Comparison of ENCODE assay signal across 21 cellular contexts in the genomic region with DNA sequence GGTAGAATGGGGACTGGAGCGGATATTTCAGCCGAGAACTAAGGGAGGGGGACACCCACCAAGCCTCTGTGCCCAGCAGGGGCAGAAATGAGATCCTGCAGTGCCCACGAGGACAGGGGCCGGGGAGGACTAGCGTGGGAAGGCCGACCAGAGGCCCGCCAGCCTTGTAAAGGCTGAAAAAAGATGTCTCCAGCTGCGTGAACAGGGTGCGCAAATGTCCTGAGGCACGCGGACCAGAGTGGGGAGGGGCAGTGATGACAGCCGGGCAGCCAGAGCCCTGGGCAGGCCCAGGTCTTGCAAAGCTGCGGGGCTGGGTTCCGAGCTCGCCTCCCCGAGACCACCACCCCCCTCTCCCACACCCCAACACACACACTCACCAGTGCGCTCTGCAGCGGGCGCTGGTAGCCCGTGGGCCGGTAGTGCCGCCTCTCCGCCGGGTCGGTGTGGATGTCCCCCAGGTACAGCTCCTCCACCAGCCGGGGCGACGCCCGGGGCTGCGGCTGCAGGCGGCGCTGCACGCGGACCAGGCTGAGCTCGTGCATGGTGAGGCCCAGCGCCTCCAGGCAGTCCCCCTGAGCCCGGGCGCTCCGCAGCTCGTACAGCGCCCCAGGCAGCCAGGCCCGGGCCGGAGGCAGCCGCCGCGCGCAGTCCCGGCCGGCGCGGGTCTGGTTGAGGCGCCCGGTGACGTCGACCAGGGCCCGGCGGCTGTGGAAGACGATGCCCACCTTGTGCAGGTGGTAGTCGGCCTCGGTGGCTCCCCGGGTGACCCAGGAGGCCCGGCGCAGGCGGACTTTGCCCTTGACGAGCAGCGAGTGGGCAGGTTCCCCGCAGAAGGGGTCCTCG. TPM values are rescaled to one million over a fixed set of nuclear protein-coding genes. Genes with fewer than 3 reads are reported as not detected.
"Had no signal": no experiment of that assay in that cellular context is flagged by ENCODE, and none has a peak within 500 bp of the region (broad histone marks: within the 10 kb centered on the region; RNA-seq: fewer than 3 reads in every experiment).

No MANE protein-coding gene starts in this region.

- H3K4me2 ChIP-seq: hepatocyte, smooth muscle cell had no signal

- H3K36me3 ChIP-seq: left ventricle myocardium inferior, sigmoid colon, upper lobe of right lung, WERI-Rb-1 had no signal

- H3K27me3 Mint-ChIP-seq: activated naive CD4-positive, alpha-beta T cell treated with anti-CD3 and anti-CD28 coated beads, Interleukin-2, amount 50 U/mL, for 24 hours had no signal

- H3K27me3 ChIP-seq: body of pancreas, hepatocyte, sigmoid colon had no signal

- H3K9me3 ChIP-seq: body of pancreas, left ventricle myocardium inferior, sigmoid colon, upper lobe of right lung had no signal

- H3K79me2 ChIP-seq: hepatocyte had no signal

- H3K27ac Mint-ChIP-seq: activated naive CD4-positive, alpha-beta T cell treated with anti-CD3 and anti-CD28 coated beads, Interleukin-2, amount 50 U/mL, for 24 hours; nephron progenitor cell; stimulated activated naive B cell treated with anti-CD40 and anti-IgM and Interleukin-4, amounts not matched to agents 10 μg/mL and 1 μg/mL and 100 μg/mL, for 72 hours; T-cell; T-helper 2 cell treated with Interferon-gamma antibody and Interleukin-4, amounts not matched to agents 5 μg/mL and 100 μg/mL, for 36 hours had no signal

- H3K4me1 ChIP-seq: body of pancreas, upper lobe of right lung had no signal

- H2AFZ ChIP-seq: hepatocyte had no signal

- H3K4me3 Mint-ChIP-seq: activated naive CD4-positive, alpha-beta T cell treated with anti-CD3 and anti-CD28 coated beads, Interleukin-2, amount 50 U/mL, for 24 hours; nephron progenitor cell; stimulated activated naive B cell treated with anti-CD40 and anti-IgM and Interleukin-4, amounts not matched to agents 10 μg/mL and 1 μg/mL and 100 μg/mL, for 72 hours; T-cell; T-helper 2 cell treated with Interferon-gamma antibody and Interleukin-4, amounts not matched to agents 5 μg/mL and 100 μg/mL, for 36 hours had no signal

- H3K27ac ChIP-seq: body of pancreas, hepatocyte, left ventricle myocardium inferior, upper lobe of right lung, WERI-Rb-1 had no signal

- DNase-seq: activated gamma-delta T cell treated with Interleukin-2 at 50 U/mL for 16 hours; activated T-cell treated with anti-CD3 and anti-CD28 coated beads, Interleukin-2, amount 50 U/mL, for 1 hour; anterior cingulate cortex; body of pancreas; effector CD4-positive, alpha-beta T cell; glutamatergic neuron; left ventricle myocardium inferior; mammary epithelial cell; midbrain; nephron progenitor cell; stimulated activated CD4-positive, alpha-beta T cell treated with anti-CD3 and anti-CD28 coated beads, Interleukin-15, amount 100 ng/mL, for 24 hours; stimulated activated naive B cell treated with anti-CD40 and anti-IgM and Interleukin-4, amounts not matched to agents 10 μg/mL and 1 μg/mL and 100 μg/mL, for 72 hours; T-cell; upper lobe of right lung; WERI-Rb-1 had no signal

- ATAC-seq: body of pancreas; stimulated activated naive B cell treated with anti-CD40 and anti-IgM and Interleukin-4, amounts not matched to agents 10 μg/mL and 1 μg/mL and 100 μg/mL, for 72 hours; T-cell; upper lobe of right lung had no signal

- FAIRE-seq: frontal cortex had no signal

- H3K4me1 Mint-ChIP-seq: activated naive CD4-positive, alpha-beta T cell treated with anti-CD3 and anti-CD28 coated beads, Interleukin-2, amount 50 U/mL, for 24 hours; T-cell had no signal

- H3K9me3 Mint-ChIP-seq: activated naive CD4-positive, alpha-beta T cell treated with anti-CD3 and anti-CD28 coated beads, Interleukin-2, amount 50 U/mL, for 24 hours; stimulated activated naive B cell treated with anti-CD40 and anti-IgM and Interleukin-4, amounts not matched to agents 10 μg/mL and 1 μg/mL and 100 μg/mL, for 72 hours; T-cell; T-helper 2 cell treated with Interferon-gamma antibody and Interleukin-4, amounts not matched to agents 5 μg/mL and 100 μg/mL, for 36 hours had no signal

- H3K36me3 Mint-ChIP-seq: activated naive CD4-positive, alpha-beta T cell treated with anti-CD3 and anti-CD28 coated beads, Interleukin-2, amount 50 U/mL, for 24 hours had no signal

- H3K4me3 ChIP-seq: body of pancreas, hepatocyte, left ventricle myocardium inferior, sigmoid colon, smooth muscle cell, upper lobe of right lung had no signal

RNA-seq across cellular contexts. Expression of a gene that starts 48.2 kb away (rescaled TPM):
- total RNA-seq: frontal cortex, T-cell, upper lobe of right lung had no signal
- polyA plus RNA-seq: hepatocyte had no signal
